In genomic region chr17:66678827-66679226, GRCh38 we compare ENCODE assay signal across 19 cellular contexts.
"Had no signal": no experiment of that assay in that cellular context is flagged by ENCODE, and none has a peak within 500 bp of the region (broad histone marks: within the 10 kb centered on the region; RNA-seq: fewer than 3 reads in every experiment).

No MANE protein-coding gene starts in this region.

- H3K4me3 Mint-ChIP-seq: activated CD4-positive, alpha-beta T cell treated with anti-CD3 and anti-CD28 coated beads for 36 hours; activated T-helper 17 cell treated with anti-CD3 and anti-CD28 coated beads, Interleukin-2, amount 50 U/mL, for 72 hours; neural progenitor cell had no signal

- ATAC-seq: activated CD4-positive, alpha-beta T cell treated with anti-CD3 and anti-CD28 coated beads for 36 hours; activated T-helper 17 cell treated with anti-CD3 and anti-CD28 coated beads, Interleukin-2, amount 50 U/mL, for 72 hours; gastroesophageal sphincter; heart right ventricle; left lobe of liver; psoas muscle; right lobe of liver had no signal

- H3K27me3 Mint-ChIP-seq: activated CD4-positive, alpha-beta T cell treated with anti-CD3 and anti-CD28 coated beads for 36 hours; activated T-helper 17 cell treated with anti-CD3 and anti-CD28 coated beads, Interleukin-2, amount 50 U/mL, for 72 hours had no signal

- H3K9me3 Mint-ChIP-seq: activated T-helper 17 cell treated with anti-CD3 and anti-CD28 coated beads, Interleukin-2, amount 50 U/mL, for 72 hours had no signal

- FAIRE-seq: endometrium, islet of Langerhans had no signal

- H3K36me3 Mint-ChIP-seq: neural progenitor cell had no signal

- DNase-seq: activated CD4-positive, alpha-beta T cell treated with anti-CD3 and anti-CD28 coated beads for 36 hours; activated CD8-positive, alpha-beta memory T cell treated with anti-CD3 and anti-CD28 coated beads for 24 hours; activated naive CD4-positive, alpha-beta T cell treated with Interleukin-2 at 50 U/mL for 16 hours; dorsolateral prefrontal cortex; heart right ventricle; mammary epithelial cell; psoas muscle; right lobe of liver; stimulated activated CD4-positive, alpha-beta T cell treated with anti-CD3 and anti-CD28 coated beads, Interleukin-4, amount 100 ng/mL, for 4 hours; stimulated activated CD8-positive, alpha-beta memory T cell treated with anti-CD3 and anti-CD28 coated beads, Interleukin-4, amount 100 ng/mL, for 48 hours; stomach; uterus; WERI-Rb-1 had no signal
